1 cellular context compared by ENCODE assay signal in the genomic region with DNA sequence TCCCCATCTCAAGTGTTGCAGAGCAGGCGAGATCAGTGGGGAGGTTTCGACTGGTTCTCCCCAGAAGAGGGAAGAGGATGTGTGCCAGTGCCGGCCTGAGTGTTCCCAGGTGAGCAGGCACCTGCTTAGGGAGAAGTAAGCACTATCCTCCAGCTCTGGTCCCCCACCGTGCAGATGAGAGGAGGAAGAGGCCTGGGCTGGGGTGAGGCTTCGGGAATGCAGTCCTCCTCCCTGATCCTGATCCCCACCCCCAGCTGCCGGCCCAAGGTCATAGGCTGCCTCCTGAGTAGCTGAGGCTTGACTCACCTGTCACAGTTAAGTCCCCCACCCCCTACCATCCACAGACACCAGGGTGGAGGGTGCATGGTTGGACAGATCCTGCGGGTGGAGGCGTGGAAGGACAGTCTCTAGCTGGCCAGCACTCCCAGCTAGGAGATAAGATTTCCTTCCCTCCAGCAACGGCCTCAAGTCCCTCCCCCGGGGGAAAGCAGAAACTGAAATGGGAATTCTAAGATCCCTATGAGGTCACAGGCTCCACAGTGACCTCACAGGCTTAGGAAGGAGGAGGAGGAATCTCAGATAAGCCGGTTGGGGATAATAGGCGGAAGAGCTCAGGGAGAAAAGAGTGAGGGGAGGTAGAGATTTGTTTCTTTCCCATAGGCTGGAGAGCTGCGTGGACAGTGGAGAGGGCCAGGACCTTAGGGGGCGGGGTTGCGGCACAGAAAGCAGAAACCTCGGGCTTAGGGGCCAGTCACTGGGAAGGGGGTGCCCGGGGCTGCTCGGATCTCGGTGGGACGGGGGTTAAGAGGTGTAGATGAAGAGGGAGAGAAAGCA.
A peak's percentile ranks its signal among the peaks of the same experiment; 100 is the strongest.
TF ChIP-seq lines count a peak whose summit lies in the region.

No MANE protein-coding gene starts in this region.

TF ChIP-seq in HepG2, 621 proteins besides CTCF, POLR2A, EP300 and RAD21 (continues in another document):
- TF ChIP-seq, protein P1, sequence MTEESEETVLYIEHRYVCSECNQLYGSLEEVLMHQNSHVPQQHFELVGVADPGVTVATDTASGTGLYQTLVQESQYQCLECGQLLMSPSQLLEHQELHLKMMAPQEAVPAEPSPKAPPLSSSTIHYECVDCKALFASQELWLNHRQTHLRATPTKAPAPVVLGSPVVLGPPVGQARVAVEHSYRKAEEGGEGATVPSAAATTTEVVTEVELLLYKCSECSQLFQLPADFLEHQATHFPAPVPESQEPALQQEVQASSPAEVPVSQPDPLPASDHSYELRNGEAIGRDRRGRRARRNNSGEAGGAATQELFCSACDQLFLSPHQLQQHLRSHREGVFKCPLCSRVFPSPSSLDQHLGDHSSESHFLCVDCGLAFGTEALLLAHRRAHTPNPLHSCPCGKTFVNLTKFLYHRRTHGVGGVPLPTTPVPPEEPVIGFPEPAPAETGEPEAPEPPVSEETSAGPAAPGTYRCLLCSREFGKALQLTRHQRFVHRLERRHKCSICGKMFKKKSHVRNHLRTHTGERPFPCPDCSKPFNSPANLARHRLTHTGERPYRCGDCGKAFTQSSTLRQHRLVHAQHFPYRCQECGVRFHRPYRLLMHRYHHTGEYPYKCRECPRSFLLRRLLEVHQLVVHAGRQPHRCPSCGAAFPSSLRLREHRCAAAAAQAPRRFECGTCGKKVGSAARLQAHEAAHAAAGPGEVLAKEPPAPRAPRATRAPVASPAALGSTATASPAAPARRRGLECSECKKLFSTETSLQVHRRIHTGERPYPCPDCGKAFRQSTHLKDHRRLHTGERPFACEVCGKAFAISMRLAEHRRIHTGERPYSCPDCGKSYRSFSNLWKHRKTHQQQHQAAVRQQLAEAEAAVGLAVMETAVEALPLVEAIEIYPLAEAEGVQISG (CRISPR knock-in tag; IDR thresholded peaks at IDR 0.05), result no peak
- TF ChIP-seq PHF21A (CRISPR knock-in tag; IDR thresholded peaks at IDR 0.05), result no peak
- TF ChIP-seq NR2F6 (IDR thresholded peaks at IDR 0.05), result no peak
- TF ChIP-seq NR2F6 (CRISPR knock-in tag; IDR thresholded peaks at IDR 0.05), result no peak
- TF ChIP-seq ZNF790 (CRISPR knock-in tag; IDR thresholded peaks at IDR 0.05; ENCODE audit: borderline replicate concordance), result no peak
- peak; percentile 18 for TF ChIP-seq TEAD3 (CRISPR knock-in tag; optimal IDR thresholded peaks at IDR 0.05; ENCODE audit: borderline replicate concordance)
- TF ChIP-seq HMG20A (CRISPR knock-in tag; IDR thresholded peaks at IDR 0.05; ENCODE audit: borderline replicate concordance), result no peak
- TF ChIP-seq SRSF9 (IDR thresholded peaks at IDR 0.05; ENCODE audit: borderline replicate concordance, insufficient read depth, low read depth, low read length, poor library complexity, severe bottlenecking), result no peak
- TF ChIP-seq BORCS8-MEF2B (CRISPR knock-in tag; IDR thresholded peaks at IDR 0.05), result 0 out of 2 replicates have a peak, but pooled peaks have one; percentile 23
- no peak for TF ChIP-seq ZNF616 (CRISPR knock-in tag; IDR thresholded peaks at IDR 0.05; ENCODE audit: low read depth)
- TF ChIP-seq HHEX (CRISPR knock-in tag; IDR thresholded peaks at IDR 0.05), result no peak
- TF ChIP-seq HNRNPL (IDR thresholded peaks at IDR 0.05; ENCODE audit: low read depth, low read length), result no peak
- no peak for TF ChIP-seq HCFC1 (IDR thresholded peaks at IDR 0.05; ENCODE audit: low read depth, low read length)
- TF ChIP-seq, protein P2, sequence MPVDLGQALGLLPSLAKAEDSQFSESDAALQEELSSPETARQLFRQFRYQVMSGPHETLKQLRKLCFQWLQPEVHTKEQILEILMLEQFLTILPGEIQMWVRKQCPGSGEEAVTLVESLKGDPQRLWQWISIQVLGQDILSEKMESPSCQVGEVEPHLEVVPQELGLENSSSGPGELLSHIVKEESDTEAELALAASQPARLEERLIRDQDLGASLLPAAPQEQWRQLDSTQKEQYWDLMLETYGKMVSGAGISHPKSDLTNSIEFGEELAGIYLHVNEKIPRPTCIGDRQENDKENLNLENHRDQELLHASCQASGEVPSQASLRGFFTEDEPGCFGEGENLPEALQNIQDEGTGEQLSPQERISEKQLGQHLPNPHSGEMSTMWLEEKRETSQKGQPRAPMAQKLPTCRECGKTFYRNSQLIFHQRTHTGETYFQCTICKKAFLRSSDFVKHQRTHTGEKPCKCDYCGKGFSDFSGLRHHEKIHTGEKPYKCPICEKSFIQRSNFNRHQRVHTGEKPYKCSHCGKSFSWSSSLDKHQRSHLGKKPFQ (CRISPR knock-in tag; IDR thresholded peaks at IDR 0.05; ENCODE audit: insufficient replicate concordance), result no peak
- TF ChIP-seq PITX1 (CRISPR knock-in tag; IDR thresholded peaks at IDR 0.05), result 0 out of 2 replicates have a peak, but pooled peaks have one; percentile 36
- TF ChIP-seq ZSCAN25 (CRISPR knock-in tag; IDR thresholded peaks at IDR 0.05), result no peak
- no peak for TF ChIP-seq ZNF431 (CRISPR knock-in tag; IDR thresholded peaks at IDR 0.05; ENCODE audit: borderline replicate concordance, low read depth)
- TF ChIP-seq NR3C1 (CRISPR knock-in tag; IDR thresholded peaks at IDR 0.05), result no peak
- no peak for TF ChIP-seq ZNF7 (CRISPR knock-in tag; IDR thresholded peaks at IDR 0.05)
- TF ChIP-seq, protein P3, sequence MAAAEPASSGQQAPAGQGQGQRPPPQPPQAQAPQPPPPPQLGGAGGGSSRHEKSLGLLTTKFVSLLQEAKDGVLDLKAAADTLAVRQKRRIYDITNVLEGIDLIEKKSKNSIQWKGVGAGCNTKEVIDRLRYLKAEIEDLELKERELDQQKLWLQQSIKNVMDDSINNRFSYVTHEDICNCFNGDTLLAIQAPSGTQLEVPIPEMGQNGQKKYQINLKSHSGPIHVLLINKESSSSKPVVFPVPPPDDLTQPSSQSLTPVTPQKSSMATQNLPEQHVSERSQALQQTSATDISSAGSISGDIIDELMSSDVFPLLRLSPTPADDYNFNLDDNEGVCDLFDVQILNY (CRISPR knock-in tag; conservative IDR thresholded peaks at IDR 0.05), result no peak
- no peak for TF ChIP-seq U2AF2 (IDR thresholded peaks at IDR 0.05; ENCODE audit: low read depth, low read length)
- TF ChIP-seq, protein P4, sequence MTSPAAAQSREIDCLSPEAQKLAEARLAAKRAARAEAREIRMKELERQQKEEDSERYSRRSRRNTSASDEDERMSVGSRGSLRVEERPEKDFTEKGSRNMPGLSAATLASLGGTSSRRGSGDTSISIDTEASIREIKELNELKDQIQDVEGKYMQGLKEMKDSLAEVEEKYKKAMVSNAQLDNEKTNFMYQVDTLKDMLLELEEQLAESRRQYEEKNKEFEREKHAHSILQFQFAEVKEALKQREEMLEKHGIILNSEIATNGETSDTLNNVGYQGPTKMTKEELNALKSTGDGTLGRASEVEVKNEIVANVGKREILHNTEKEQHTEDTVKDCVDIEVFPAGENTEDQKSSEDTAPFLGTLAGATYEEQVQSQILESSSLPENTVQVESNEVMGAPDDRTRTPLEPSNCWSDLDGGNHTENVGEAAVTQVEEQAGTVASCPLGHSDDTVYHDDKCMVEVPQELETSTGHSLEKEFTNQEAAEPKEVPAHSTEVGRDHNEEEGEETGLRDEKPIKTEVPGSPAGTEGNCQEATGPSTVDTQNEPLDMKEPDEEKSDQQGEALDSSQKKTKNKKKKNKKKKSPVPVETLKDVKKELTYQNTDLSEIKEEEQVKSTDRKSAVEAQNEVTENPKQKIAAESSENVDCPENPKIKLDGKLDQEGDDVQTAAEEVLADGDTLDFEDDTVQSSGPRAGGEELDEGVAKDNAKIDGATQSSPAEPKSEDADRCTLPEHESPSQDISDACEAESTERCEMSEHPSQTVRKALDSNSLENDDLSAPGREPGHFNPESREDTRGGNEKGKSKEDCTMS (CRISPR knock-in tag; conservative IDR thresholded peaks at IDR 0.05), result no peak
- no peak for TF ChIP-seq ZNF274 (CRISPR knock-in tag; IDR thresholded peaks at IDR 0.05)
- TF ChIP-seq, protein P5, sequence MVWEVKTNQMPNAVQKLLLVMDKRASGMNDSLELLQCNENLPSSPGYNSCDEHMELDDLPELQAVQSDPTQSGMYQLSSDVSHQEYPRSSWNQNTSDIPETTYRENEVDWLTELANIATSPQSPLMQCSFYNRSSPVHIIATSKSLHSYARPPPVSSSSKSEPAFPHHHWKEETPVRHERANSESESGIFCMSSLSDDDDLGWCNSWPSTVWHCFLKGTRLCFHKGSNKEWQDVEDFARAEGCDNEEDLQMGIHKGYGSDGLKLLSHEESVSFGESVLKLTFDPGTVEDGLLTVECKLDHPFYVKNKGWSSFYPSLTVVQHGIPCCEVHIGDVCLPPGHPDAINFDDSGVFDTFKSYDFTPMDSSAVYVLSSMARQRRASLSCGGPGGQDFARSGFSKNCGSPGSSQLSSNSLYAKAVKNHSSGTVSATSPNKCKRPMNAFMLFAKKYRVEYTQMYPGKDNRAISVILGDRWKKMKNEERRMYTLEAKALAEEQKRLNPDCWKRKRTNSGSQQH (CRISPR knock-in tag; IDR thresholded peaks at IDR 0.05; ENCODE audit: low read depth), result no peak
- TF ChIP-seq MIXL1 (CRISPR knock-in tag; IDR thresholded peaks at IDR 0.05), result no peak
- TF ChIP-seq RFX1 (IDR thresholded peaks at IDR 0.05), result no peak
- 0 out of 2 replicates have a peak, but pooled peaks have one; percentile 19 for TF ChIP-seq ZBTB7A (CRISPR knock-in tag; IDR thresholded peaks at IDR 0.05)
- no peak for TF ChIP-seq ZNF510 (CRISPR knock-in tag; IDR thresholded peaks at IDR 0.05; ENCODE audit: low read depth)
- TF ChIP-seq, protein P6, sequence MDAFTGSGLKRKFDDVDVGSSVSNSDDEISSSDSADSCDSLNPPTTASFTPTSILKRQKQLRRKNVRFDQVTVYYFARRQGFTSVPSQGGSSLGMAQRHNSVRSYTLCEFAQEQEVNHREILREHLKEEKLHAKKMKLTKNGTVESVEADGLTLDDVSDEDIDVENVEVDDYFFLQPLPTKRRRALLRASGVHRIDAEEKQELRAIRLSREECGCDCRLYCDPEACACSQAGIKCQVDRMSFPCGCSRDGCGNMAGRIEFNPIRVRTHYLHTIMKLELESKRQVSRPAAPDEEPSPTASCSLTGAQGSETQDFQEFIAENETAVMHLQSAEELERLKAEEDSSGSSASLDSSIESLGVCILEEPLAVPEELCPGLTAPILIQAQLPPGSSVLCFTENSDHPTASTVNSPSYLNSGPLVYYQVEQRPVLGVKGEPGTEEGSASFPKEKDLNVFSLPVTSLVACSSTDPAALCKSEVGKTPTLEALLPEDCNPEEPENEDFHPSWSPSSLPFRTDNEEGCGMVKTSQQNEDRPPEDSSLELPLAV (CRISPR knock-in tag; conservative IDR thresholded peaks at IDR 0.05; ENCODE audit: low read depth), result no peak
- TF ChIP-seq, protein P7, sequence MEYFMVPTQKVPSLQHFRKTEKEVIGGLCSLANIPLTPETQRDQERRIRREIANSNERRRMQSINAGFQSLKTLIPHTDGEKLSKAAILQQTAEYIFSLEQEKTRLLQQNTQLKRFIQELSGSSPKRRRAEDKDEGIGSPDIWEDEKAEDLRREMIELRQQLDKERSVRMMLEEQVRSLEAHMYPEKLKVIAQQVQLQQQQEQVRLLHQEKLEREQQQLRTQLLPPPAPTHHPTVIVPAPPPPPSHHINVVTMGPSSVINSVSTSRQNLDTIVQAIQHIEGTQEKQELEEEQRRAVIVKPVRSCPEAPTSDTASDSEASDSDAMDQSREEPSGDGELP (IDR thresholded peaks at IDR 0.05; ENCODE audit: borderline replicate concordance, low read depth), result 0 out of 2 replicates have a peak, but pooled peaks have one; percentile 23
- no peak for TF ChIP-seq RCOR2 (CRISPR knock-in tag; IDR thresholded peaks at IDR 0.05)
- TF ChIP-seq, protein P8, sequence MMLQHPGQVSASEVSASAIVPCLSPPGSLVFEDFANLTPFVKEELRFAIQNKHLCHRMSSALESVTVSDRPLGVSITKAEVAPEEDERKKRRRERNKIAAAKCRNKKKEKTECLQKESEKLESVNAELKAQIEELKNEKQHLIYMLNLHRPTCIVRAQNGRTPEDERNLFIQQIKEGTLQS (CRISPR knock-in tag; IDR thresholded peaks at IDR 0.05), result no peak
- TF ChIP-seq, protein P9, sequence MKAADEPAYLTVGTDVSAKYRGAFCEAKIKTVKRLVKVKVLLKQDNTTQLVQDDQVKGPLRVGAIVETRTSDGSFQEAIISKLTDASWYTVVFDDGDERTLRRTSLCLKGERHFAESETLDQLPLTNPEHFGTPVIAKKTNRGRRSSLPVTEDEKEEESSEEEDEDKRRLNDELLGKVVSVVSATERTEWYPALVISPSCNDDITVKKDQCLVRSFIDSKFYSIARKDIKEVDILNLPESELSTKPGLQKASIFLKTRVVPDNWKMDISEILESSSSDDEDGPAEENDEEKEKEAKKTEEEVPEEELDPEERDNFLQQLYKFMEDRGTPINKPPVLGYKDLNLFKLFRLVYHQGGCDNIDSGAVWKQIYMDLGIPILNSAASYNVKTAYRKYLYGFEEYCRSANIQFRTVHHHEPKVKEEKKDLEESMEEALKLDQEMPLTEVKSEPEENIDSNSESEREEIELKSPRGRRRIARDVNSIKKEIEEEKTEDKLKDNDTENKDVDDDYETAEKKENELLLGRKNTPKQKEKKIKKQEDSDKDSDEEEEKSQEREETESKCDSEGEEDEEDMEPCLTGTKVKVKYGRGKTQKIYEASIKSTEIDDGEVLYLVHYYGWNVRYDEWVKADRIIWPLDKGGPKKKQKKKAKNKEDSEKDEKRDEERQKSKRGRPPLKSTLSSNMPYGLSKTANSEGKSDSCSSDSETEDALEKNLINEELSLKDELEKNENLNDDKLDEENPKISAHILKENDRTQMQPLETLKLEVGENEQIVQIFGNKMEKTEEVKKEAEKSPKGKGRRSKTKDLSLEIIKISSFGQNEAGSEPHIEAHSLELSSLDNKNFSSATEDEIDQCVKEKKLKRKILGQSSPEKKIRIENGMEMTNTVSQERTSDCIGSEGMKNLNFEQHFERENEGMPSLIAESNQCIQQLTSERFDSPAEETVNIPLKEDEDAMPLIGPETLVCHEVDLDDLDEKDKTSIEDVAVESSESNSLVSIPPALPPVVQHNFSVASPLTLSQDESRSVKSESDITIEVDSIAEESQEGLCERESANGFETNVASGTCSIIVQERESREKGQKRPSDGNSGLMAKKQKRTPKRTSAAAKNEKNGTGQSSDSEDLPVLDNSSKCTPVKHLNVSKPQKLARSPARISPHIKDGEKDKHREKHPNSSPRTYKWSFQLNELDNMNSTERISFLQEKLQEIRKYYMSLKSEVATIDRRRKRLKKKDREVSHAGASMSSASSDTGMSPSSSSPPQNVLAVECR (CRISPR knock-in tag; IDR thresholded peaks at IDR 0.05; ENCODE audit: borderline replicate concordance), result no peak
- no peak for TF ChIP-seq ZNF75D (CRISPR knock-in tag; IDR thresholded peaks at IDR 0.05; ENCODE audit: borderline replicate concordance)
